1 cellular context compared by ENCODE assay signal in genomic region chr17:78130080-78130438, GRCh38.
TF ChIP-seq lines count a peak whose summit lies in the region.

No MANE protein-coding gene starts in this region.

TF ChIP-seq in H1, 55 proteins besides CTCF, POLR2A, EP300 and RAD21:
- no peak for TF ChIP-seq SP4 (IDR thresholded peaks at IDR 0.05; ENCODE audit: low read length)
- no peak for TF ChIP-seq SP1 (IDR thresholded peaks at IDR 0.05; ENCODE audit: low read depth, low read length)
- TF ChIP-seq NRF1 (IDR thresholded peaks at IDR 0.05; ENCODE audit: low read depth, low read length): no peak
- TF ChIP-seq ZNF274 (IDR thresholded peaks at IDR 0.05; ENCODE audit: borderline replicate concordance, extremely low read depth, low read length): no peak
- TF ChIP-seq E2F6 (IDR thresholded peaks at IDR 0.05): no peak
- no peak for TF ChIP-seq MAFK (IDR thresholded peaks at IDR 0.05; ENCODE audit: low read depth, low read length)
- TF ChIP-seq, protein P1, sequence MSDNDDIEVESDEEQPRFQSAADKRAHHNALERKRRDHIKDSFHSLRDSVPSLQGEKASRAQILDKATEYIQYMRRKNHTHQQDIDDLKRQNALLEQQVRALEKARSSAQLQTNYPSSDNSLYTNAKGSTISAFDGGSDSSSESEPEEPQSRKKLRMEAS (IDR thresholded peaks at IDR 0.05): no peak
- no peak for TF ChIP-seq EZH2 (IDR thresholded peaks at IDR 0.05; ENCODE audit: low read depth, low read length, severe bottlenecking)
- no peak for TF ChIP-seq SRF (IDR thresholded peaks at IDR 0.05; ENCODE audit: low read depth, low read length)
- TF ChIP-seq RFX5 (IDR thresholded peaks at IDR 0.05; ENCODE audit: borderline replicate concordance, low read depth, low read length): no peak
- no peak for TF ChIP-seq POLR2AphosphoS5 (IDR thresholded peaks at IDR 0.05; ENCODE audit: low read depth, low read length)
- no peak for TF ChIP-seq SAP30 (IDR thresholded peaks at IDR 0.05; ENCODE audit: insufficient read depth, insufficient replicate concordance, low read length)
- no peak for TF ChIP-seq KDM4A (IDR thresholded peaks at IDR 0.05; ENCODE audit: low read depth, low read length, severe bottlenecking)
